19 cellular contexts compared by ENCODE assay signal in the genomic region with DNA sequence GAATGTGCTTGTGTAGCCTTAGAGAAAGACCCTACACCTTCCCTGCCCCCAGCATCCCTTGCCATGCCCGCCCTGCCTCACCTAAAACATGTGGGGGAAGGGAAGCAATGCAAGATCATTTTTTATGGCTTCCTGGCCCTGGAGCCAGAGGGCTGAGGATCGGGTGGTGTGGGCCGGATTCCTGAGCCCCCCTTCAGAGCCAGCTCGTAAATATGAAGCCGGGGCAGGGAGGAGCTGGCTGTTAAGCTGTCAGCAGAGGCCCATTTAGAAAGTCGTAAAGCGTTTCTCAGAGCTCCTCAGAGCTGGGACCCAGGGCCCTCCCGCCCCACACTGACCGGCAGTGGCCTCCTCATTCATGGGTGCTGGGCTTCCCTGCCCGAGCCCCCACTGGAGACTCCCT. TPM values are rescaled to one million over a fixed set of nuclear protein-coding genes. Genes with fewer than 3 reads are reported as not detected.
DNase-seq lines count a peak whose midpoint lies in the region; ATAC-seq and TF ChIP-seq lines count a peak whose summit lies in the region.
"Had no signal": no experiment of that assay in that cellular context is flagged by ENCODE, and none has a peak within 500 bp of the region (broad histone marks: within the 10 kb centered on the region; RNA-seq: fewer than 3 reads in every experiment).

No MANE protein-coding gene starts in this region.

- in situ Hi-C loops in transverse colon (cut with MboI; ENCODE audit: low pct_ligation_motif_present in 1 of 4, low pct_unique_long_range_greater_than_20kb in 1 of 4, low sequenced_read_pairs in 3 of 4) = no loop called here

- H2AFZ ChIP-seq in mesenchymal stem cell (ENCODE audit: low read depth, low read length) = no peak overlapping the region

- no peak overlapping the region for H2BK5ac ChIP-seq in mesenchymal stem cell (ENCODE audit: low read depth, low read length, poor library complexity, severe bottlenecking)

- no peak overlapping the region for H2BK15ac ChIP-seq in mesenchymal stem cell (ENCODE audit: low read depth, poor library complexity, severe bottlenecking)

- no peak overlapping the region for H3K9ac ChIP-seq in mesenchymal stem cell (ENCODE audit: low read length)

- no peak overlapping the region for H3K4me3 ChIP-seq in HEK293 (ENCODE audit: low read depth, low read length)
- no peak overlapping the region for H3K4me3 ChIP-seq in ascending aorta
- H3K4me3 ChIP-seq in mesenchymal stem cell (ENCODE audit: insufficient read depth in 1 of 2, low read depth in 1 of 2, low read length in 2 of 2) = no peak overlapping the region
- H3K4me3 ChIP-seq in transverse colon = no peak overlapping the region
- H3K4me3 ChIP-seq: K562, right lobe of liver had no signal

- H3K4me2 ChIP-seq in mesenchymal stem cell (ENCODE audit: low read length, poor library complexity, severe bottlenecking) = no peak overlapping the region

- POLR2A ChIA-PET in HEK293 (lab: Yijun Ruan, JAX) = interaction anchor here (0.9 to 2.1 kb wide), 5 partner anchors 11 to 24 kb away, joined by 3 to 8 read pairs (median 4); no protein-coding TSS in a partner anchor

- intact Hi-C loops in ascending aorta (cut with DNase I) (no loop called here), transverse colon (cut with DNase I; ENCODE audit: low total_unique reads) (no loop called here)

- H2AK5ac ChIP-seq in mesenchymal stem cell (ENCODE audit: low read length, severe bottlenecking) = no peak overlapping the region

- TF ChIP-seq CTCF in HEK293 (tag by site-specific recombination; IDR thresholded peaks at IDR 0.05) (no peak), ascending aorta (IDR thresholded peaks at IDR 0.05) (no peak), transverse colon (IDR thresholded peaks at IDR 0.05) (no peak), GM20000 (IDR thresholded peaks at IDR 0.05; ENCODE audit: extremely low read depth, missing control alignments) (no peak)

- peak overlapping the region; percentile 99 to 100 for H2BK12ac ChIP-seq in mesenchymal stem cell (ENCODE audit: low read length in 2 of 2)

- no peak for TF ChIP-seq POLR2A in transverse colon (IDR thresholded peaks at IDR 0.05)

- DNase-seq in ascending aorta (ENCODE audit: low spot score in 2 of 2) (no peak), mesenchymal stem cell (peak; percentile 61), transverse colon (no peak), GM20000 (ENCODE audit: low spot score) (no peak), nucleus accumbens (lab: John Stamatoyannopoulos, UW) (no peak)
- DNase-seq: activated CD8-positive, alpha-beta T cell treated with anti-CD3 and anti-CD28 coated beads for 36 hours; activated naive CD8-positive, alpha-beta T cell treated with anti-CD3 and anti-CD28 coated beads for 36 hours; activated T-cell treated with anti-CD3 and anti-CD28 coated beads, Interleukin-2, amount 50 U/mL, for 48 hours; BE2C; DMS153; NCI-H2107; NCI-H82; right lobe of liver; stimulated activated CD4-positive, alpha-beta T cell treated with anti-CD3 and anti-CD28 coated beads, Interleukin-1b, Interleukin-23, amount 100 ng/mL, for 48 hours had no signal

- CTCF ChIA-PET in HEK293 (lab: Yijun Ruan, JAX) = interaction anchor here (0.6 to 1.4 kb wide), 7 partner anchors 23 to 527 kb away, joined by 3 to 8 read pairs (median 4); a partner anchor contains a TSS

- H3K18ac ChIP-seq in mesenchymal stem cell (ENCODE audit: low read depth in 1 of 2, low read length in 2 of 2) = peak overlapping the region; percentile 98 to 99

- peaks cover 61% of the 10 kb centered on the region for H3K4me1 ChIP-seq in HEK293 (ENCODE audit: control insufficient read depth, insufficient read depth, low read length)
- H3K4me1 ChIP-seq in ascending aorta = peaks cover 8 to 39% of the 10 kb centered on the region in 2 donors
- peaks cover 10% of the 10 kb centered on the region for H3K4me1 ChIP-seq in mesenchymal stem cell (ENCODE audit: control insufficient read depth, insufficient read depth, low read depth, low read length)
- H3K4me1 ChIP-seq in transverse colon = peaks cover 5 to 50% (median 23%) of the 10 kb centered on the region in 4 donors
- H3K4me1 ChIP-seq: right lobe of liver had no signal

- no peaks in the 10 kb centered on the region for H3K9me3 ChIP-seq in HEK293 (ENCODE audit: control insufficient read depth, insufficient read depth, low read depth, low read length)
- H3K9me3 ChIP-seq in ascending aorta = no peaks in the 10 kb centered on the region
- H3K9me3 ChIP-seq in mesenchymal stem cell (ENCODE audit: control insufficient read depth, low read length) = no peaks in the 10 kb centered on the region
- H3K9me3 ChIP-seq in transverse colon = no peaks in the 10 kb centered on the region
- H3K9me3 ChIP-seq: BE2C, right lobe of liver had no signal

- WGBS in mesenchymal stem cell = 10% methylated on average over 9 of the region's 10 CpGs
- WGBS in transverse colon (ENCODE audit: low coverage in 1 of 2), 2 donors = 30% methylated on average over 7 of the region's 10 CpGs; no CpG with 5 or more reads in 1 of the 2 donors

- H3K27me3 ChIP-seq in ascending aorta = no peaks in the 10 kb centered on the region
- peaks cover 0 to 69% of the 10 kb centered on the region in 2 experiments for H3K27me3 ChIP-seq in mesenchymal stem cell (ENCODE audit: control insufficient read depth in 1 of 2, insufficient read depth in 1 of 2, low read length in 2 of 2)
- H3K27me3 ChIP-seq in transverse colon = no peaks in the 10 kb centered on the region
- H3K27me3 ChIP-seq: BE2C, right lobe of liver had no signal

- H4K8ac ChIP-seq in mesenchymal stem cell (ENCODE audit: low read length) = peak overlapping the region; percentile 97

- peak overlapping the region; percentile 93 for H2BK120ac ChIP-seq in mesenchymal stem cell (ENCODE audit: low read depth, low read length)

- H3K79me1 ChIP-seq in mesenchymal stem cell (replicated peaks; ENCODE audit: low read length, poor library complexity, severe bottlenecking) = no peaks in the 10 kb centered on the region

- peak overlapping the region; percentile 87 to 98 for H3K4ac ChIP-seq in mesenchymal stem cell (ENCODE audit: low read depth in 1 of 2, low read length in 2 of 2)

- no peak for TF ChIP-seq EP300 in transverse colon (IDR thresholded peaks at IDR 0.05; ENCODE audit: low read depth)

- no peak overlapping the region for H3K23ac ChIP-seq in mesenchymal stem cell (ENCODE audit: low read length in 2 of 2)

- H3K27ac ChIP-seq in HEK293 (ENCODE audit: extremely low read depth, low read depth, low read length) (peak overlapping the region; percentile 89; the same call in 1 of the 2 replicates), ascending aorta (peak overlapping the region; percentile 15 to 81), mesenchymal stem cell (ENCODE audit: low read length, poor library complexity, severe bottlenecking) (no peak overlapping the region), transverse colon (peak overlapping the region in 3 of 4 donors; percentile 47 to 65 (median 57))
- H3K27ac ChIP-seq: HL-60, right lobe of liver had no signal

- H3K14ac ChIP-seq in mesenchymal stem cell (ENCODE audit: low read length in 2 of 2) = peak overlapping the region in 1 of 2 experiments; percentile 49

- H3K36me3 ChIP-seq in HEK293 (ENCODE audit: control insufficient read depth in 2 of 2, insufficient read depth in 1 of 2, low read length in 2 of 2) (no peaks in the 10 kb centered on the region), ascending aorta (no peaks in the 10 kb centered on the region), mesenchymal stem cell (ENCODE audit: control insufficient read depth in 1 of 2, insufficient read depth in 2 of 2, low read depth in 1 of 2, low read length in 2 of 2) (no peaks in the 10 kb centered on the region), transverse colon (no peaks in the 10 kb centered on the region)
- H3K36me3 ChIP-seq: right lobe of liver had no signal

- no peak for ATAC-seq in GM21447 (IDR thresholded peaks at IDR 0.05; ENCODE audit: unreplicated experiment)
- ATAC-seq: activated CD8-positive, alpha-beta T cell treated with anti-CD3 and anti-CD28 coated beads for 36 hours; Panc1 had no signal

- H4K91ac ChIP-seq in mesenchymal stem cell (ENCODE audit: low read length) = peak overlapping the region; percentile 99

TF ChIP-seq in HEK293, 187 proteins besides CTCF, POLR2A, EP300 and RAD21 (continues in another document):
- TF ChIP-seq, protein P1, sequence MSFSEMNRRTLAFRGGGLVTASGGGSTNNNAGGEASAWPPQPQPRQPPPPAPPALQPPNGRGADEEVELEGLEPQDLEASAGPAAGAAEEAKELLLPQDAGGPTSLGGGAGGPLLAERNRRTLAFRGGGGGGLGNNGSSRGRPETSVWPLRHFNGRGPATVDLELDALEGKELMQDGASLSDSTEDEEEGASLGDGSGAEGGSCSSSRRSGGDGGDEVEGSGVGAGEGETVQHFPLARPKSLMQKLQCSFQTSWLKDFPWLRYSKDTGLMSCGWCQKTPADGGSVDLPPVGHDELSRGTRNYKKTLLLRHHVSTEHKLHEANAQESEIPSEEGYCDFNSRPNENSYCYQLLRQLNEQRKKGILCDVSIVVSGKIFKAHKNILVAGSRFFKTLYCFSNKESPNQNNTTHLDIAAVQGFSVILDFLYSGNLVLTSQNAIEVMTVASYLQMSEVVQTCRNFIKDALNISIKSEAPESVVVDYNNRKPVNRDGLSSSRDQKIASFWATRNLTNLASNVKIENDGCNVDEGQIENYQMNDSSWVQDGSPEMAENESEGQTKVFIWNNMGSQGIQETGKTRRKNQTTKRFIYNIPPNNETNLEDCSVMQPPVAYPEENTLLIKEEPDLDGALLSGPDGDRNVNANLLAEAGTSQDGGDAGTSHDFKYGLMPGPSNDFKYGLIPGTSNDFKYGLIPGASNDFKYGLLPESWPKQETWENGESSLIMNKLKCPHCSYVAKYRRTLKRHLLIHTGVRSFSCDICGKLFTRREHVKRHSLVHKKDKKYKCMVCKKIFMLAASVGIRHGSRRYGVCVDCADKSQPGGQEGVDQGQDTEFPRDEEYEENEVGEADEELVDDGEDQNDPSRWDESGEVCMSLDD (tag by site-specific recombination; IDR thresholded peaks at IDR 0.05) = no peak
- TF ChIP-seq, protein P2, sequence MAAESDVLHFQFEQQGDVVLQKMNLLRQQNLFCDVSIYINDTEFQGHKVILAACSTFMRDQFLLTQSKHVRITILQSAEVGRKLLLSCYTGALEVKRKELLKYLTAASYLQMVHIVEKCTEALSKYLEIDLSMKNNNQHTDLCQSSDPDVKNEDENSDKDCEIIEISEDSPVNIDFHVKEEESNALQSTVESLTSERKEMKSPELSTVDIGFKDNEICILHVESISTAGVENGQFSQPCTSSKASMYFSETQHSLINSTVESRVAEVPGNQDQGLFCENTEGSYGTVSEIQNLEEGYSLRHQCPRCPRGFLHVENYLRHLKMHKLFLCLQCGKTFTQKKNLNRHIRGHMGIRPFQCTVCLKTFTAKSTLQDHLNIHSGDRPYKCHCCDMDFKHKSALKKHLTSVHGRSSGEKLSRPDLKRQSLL (tag by site-specific recombination; IDR thresholded peaks at IDR 0.05) = peak; percentile 95
- TF ChIP-seq ZSCAN16 (tag by site-specific recombination; IDR thresholded peaks at IDR 0.05) = no peak
- TF ChIP-seq ZFP69B (tag by site-specific recombination; IDR thresholded peaks at IDR 0.05) = 0 out of 2 replicates have a peak, but pooled peaks have one; percentile 38
- TF ChIP-seq ZNF324 (tag by site-specific recombination; IDR thresholded peaks at IDR 0.05) = no peak

RNA-seq across cellular contexts. Expression of a gene that starts 23.9 kb away (rescaled TPM):
- total RNA-seq in ascending aorta (42.4 TPM), transverse colon (10 to 100 TPM; 12.3 to 74.1 (median 41.2) TPM)
- 40.6 TPM for polyA plus RNA-seq in mesenchymal stem cell (2013, experiment 1 of 2)
- polyA plus RNA-seq in mesenchymal stem cell (2013, experiment 2 of 2) = 38.6 TPM
